ENCODE assay signal across 14 cellular contexts in the genomic region with DNA sequence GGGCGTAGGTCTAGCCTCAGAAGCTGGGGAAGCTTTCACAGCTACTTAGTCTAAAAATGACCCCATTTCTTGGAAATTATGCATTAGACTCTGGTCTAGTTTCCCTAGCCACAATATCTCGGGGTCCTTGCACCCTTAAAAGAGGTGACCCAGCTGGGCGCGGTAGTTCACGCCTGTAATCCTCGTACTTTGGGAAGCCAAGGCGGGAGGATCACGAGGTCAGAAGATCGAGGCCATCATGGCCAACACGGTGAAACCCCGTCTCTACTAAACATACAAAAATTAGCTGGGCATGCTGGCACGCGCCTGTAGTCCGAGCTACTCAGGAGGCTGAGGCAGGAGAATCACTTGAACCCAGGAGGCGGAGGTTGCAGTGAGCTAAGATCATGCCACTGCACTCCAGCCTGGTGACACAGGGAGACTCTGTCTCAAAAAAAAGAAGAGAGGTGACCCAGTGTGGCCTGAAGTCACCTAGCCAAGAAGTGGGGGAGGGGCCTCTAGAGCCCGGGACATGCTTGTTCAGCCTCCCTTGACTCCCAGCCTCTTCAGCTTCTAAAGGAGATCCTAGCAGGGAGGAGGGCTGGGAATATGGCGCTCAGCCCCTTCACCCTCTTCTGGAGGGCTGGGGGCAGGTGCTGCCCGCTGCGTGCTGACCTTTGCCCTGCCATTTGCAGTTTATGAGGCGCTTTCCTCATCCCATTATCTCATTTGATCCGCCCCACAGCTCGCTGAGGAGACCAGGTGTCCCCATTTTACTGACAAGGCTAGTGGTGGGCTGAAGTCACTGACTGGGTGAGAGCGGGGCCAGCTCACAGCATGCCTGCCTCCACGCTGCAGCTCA. TPM values are rescaled to one million over a fixed set of nuclear protein-coding genes. Genes with fewer than 3 reads are reported as not detected.
DNase-seq lines count a peak whose midpoint lies in the region; ATAC-seq and TF ChIP-seq lines count a peak whose summit lies in the region.
"Had no signal": no experiment of that assay in that cellular context is flagged by ENCODE, and none has a peak within 500 bp of the region (broad histone marks: within the 10 kb centered on the region; RNA-seq: fewer than 3 reads in every experiment).

No MANE protein-coding gene starts in this region.

- H3K4me2 ChIP-seq in HCT116 (ENCODE audit: low read length) = peak overlapping the region; percentile 83

- H3K4me1 ChIP-seq in HCT116 (ENCODE audit: control insufficient read depth in 1 of 2, insufficient read depth in 2 of 2, low read length in 2 of 2) (peaks cover 82 to 100% of the 10 kb centered on the region in 2 experiments), Panc1 (ENCODE audit: control insufficient read depth, insufficient read depth, low read length) (peaks cover 67% of the 10 kb centered on the region), lower lobe of right lung (peaks cover 8% of the 10 kb centered on the region)

- no peaks in the 10 kb centered on the region for H3K27me3 ChIP-seq in HCT116 (ENCODE audit: insufficient read depth, low read length)
- H3K27me3 ChIP-seq in Panc1 (ENCODE audit: control insufficient read depth, insufficient read depth, low read length) = no peaks in the 10 kb centered on the region
- H3K27me3 ChIP-seq in lower lobe of right lung (ENCODE audit: low read depth) = no peaks in the 10 kb centered on the region

- peak overlapping the region; percentile 99 for H3K27ac ChIP-seq in 22Rv1
- H3K27ac ChIP-seq in HCT116 (ENCODE audit: low read depth, low read length) = peak overlapping the region; percentile 94
- peak overlapping the region; percentile 84 for H3K27ac ChIP-seq in Panc1 (ENCODE audit: low read length)
- peak overlapping the region; percentile 73 for H3K27ac ChIP-seq in lower lobe of right lung
- H3K27ac ChIP-seq: thoracic aorta had no signal

- H2AFZ ChIP-seq in HCT116 (ENCODE audit: low read depth, low read length, poor library complexity, severe bottlenecking) = no peak overlapping the region

- RAD21 ChIA-PET in HCT116 (lab: Charles Lee; ENCODE audit: low non-redundant PET in 1 of 2, low total read pairs in 2 of 2, uncharacterized antibody in 2 of 2, unreplicated experiment in 2 of 2) = interaction anchor here (0.7 to 1.4 kb wide), 4 partner anchors 8 to 101 kb away, joined by 3 to 4 read pairs (median 4); no protein-coding TSS in a partner anchor

- TF ChIP-seq RAD21 in HCT116 (IDR thresholded peaks at IDR 0.05; ENCODE audit: low read depth) = no peak

- H3K36me3 ChIP-seq in HCT116 (ENCODE audit: control insufficient read depth in 1 of 2, insufficient read depth in 2 of 2, low read length in 2 of 2) = peaks cover 6 to 22% of the 10 kb centered on the region in 2 experiments; a peak in 3 of 4 replicates
- no peaks in the 10 kb centered on the region for H3K36me3 ChIP-seq in Panc1 (ENCODE audit: control insufficient read depth, insufficient read depth, low read length)
- peaks cover 27% of the 10 kb centered on the region for H3K36me3 ChIP-seq in lower lobe of right lung
- H3K36me3 ChIP-seq: thoracic aorta had no signal

- CTCF ChIA-PET in HCT116 (lab: Charles Lee) = interaction anchor here (0.9 to 2.3 kb wide), 3 partner anchors 56 to 95 kb away, joined by 3 to 9 read pairs (median 4); no protein-coding TSS in a partner anchor
- CTCF ChIA-PET in Panc1 (lab: Charles Lee) = interaction anchor here (1.0 kb wide), 1 partner anchor 10 kb away, joined by 3 read pairs; no protein-coding TSS in a partner anchor

- H4K20me1 ChIP-seq in HCT116 (ENCODE audit: insufficient read depth) = no peaks in the 10 kb centered on the region

- BruUV-seq in HCT116 (replicated peaks; lab: Mats Ljungman, UMichigan) (TSS peak; percentile 18), Panc1 (replicated peaks; lab: Mats Ljungman, UMichigan) (no TSS peak)

- intact Hi-C loops in HCT116 (cut with micrococcal nuclease) = loop anchor here (1.0 kb wide), 1 partner anchor 7 kb away; the partner anchor contains the start of gene ELF3
- intact Hi-C loops in Panc1 (cut with micrococcal nuclease; ENCODE audit: unreplicated experiment) = no loop called here
- intact Hi-C loops in lower lobe of right lung (cut with DNase I) = no loop called here

- H3K9me3 ChIP-seq in HCT116 (ENCODE audit: control insufficient read depth in 1 of 2, insufficient read depth in 1 of 2, low read depth in 1 of 2, low read length in 2 of 2) (no peaks in the 10 kb centered on the region), Panc1 (ENCODE audit: control insufficient read depth, insufficient read depth, low read depth, low read length) (no peaks in the 10 kb centered on the region), lower lobe of right lung (no peaks in the 10 kb centered on the region)
- H3K9me3 ChIP-seq: thoracic aorta had no signal

- TF ChIP-seq CTCF in 22Rv1 (IDR thresholded peaks at IDR 0.05) = no peak
- TF ChIP-seq CTCF in HCT116 (IDR thresholded peaks at IDR 0.05 in 2 of 3, conservative IDR thresholded peaks at IDR 0.05 in 1 of 3; ENCODE audit: borderline replicate concordance in 1 of 3, insufficient read depth in 1 of 3, low read depth in 2 of 3, low read length in 2 of 3) = no peak
- no peak for TF ChIP-seq CTCF in Panc1 (IDR thresholded peaks at IDR 0.05)
- no peak for TF ChIP-seq CTCF in lower lobe of right lung (IDR thresholded peaks at IDR 0.05)

- ATAC-seq in HCT116 (peak; percentile 19), Panc1 (peak; percentile 15), lower lobe of right lung (peak; percentile 17 to 63)

- peaks cover 25% of the 10 kb centered on the region for H3K79me2 ChIP-seq in HCT116 (ENCODE audit: insufficient read depth, low read length)

- H3K9me2 ChIP-seq in HCT116 (ENCODE audit: insufficient read depth) = no peaks in the 10 kb centered on the region

- POLR2A ChIA-PET in HCT116 (lab: Charles Lee) = interaction anchor here (0.9 to 9.1 kb wide), 18 partner anchors 6 to 117 kb away, joined by 3 to 174 read pairs (median 6); partner anchors contain the start of gene ELF3
- POLR2A ChIA-PET in Panc1 (lab: Charles Lee) = interaction anchor here (0.5 to 0.6 kb wide), 2 partner anchors 22 to 608 kb away, joined by 5 to 12 read pairs; no protein-coding TSS in a partner anchor

- TF ChIP-seq POLR2A in HCT116 (IDR thresholded peaks at IDR 0.05; ENCODE audit: borderline replicate concordance, extremely low read depth, insufficient read depth, insufficient read length) = no peak

- H3K9ac ChIP-seq in HCT116 (ENCODE audit: low read length) = peak overlapping the region; percentile 66

- H3K4me3 ChIP-seq in HCT116 (replicated peaks in 1 of 2; ENCODE audit: low read depth in 1 of 2, low read length in 2 of 2) (peak overlapping the region; percentile 23 to 48), Panc1 (ENCODE audit: low read depth in 2 of 2, low read length in 2 of 2) (peak overlapping the region in 1 of 2 experiments; percentile 46; a peak in 3 of 4 replicates), lower lobe of right lung (peak overlapping the region; percentile 27)
- H3K4me3 ChIP-seq: thoracic aorta had no signal

- in situ Hi-C loops in Panc1 (cut with HindIII; ENCODE audit: low pct_unique_long_range_greater_than_20kb, low sequenced_read_pairs) = no loop called here

- DNase-seq in HCT116 (ENCODE audit: low read depth, low spot score) (peak; percentile 73), Panc1 (ENCODE audit: low read depth, low spot score) (no peak), lower lobe of right lung (peak; percentile 74), iPS-NIHi7 (ENCODE audit: extremely low spot score) (no peak), NOMO-1 treated with dmso at 0.1 percent for 144 hours (lab: John Stamatoyannopoulos, UW; ENCODE audit: unreplicated experiment) (no peak), germinal center (ENCODE audit: low spot score) (no peak)
- no peak for DNase-seq in stimulated activated CD4-positive, alpha-beta T cell treated with anti-CD3 and anti-CD28 coated beads, Interleukin-1b, Interleukin-23, amount 100 ng/mL, for 48 hours
- DNase-seq: activated naive CD8-positive, alpha-beta T cell treated with anti-CD3 and anti-CD28 coated beads, Interleukin-2, amount 10 ng/mL, durations not matched to agents 7 days and 5 days; foreskin melanocyte; Karpas-422; left cardiac atrium; T-helper 9 cell had no signal

TF ChIP-seq in HCT116, 20 proteins besides CTCF, POLR2A, EP300 and RAD21:
- TF ChIP-seq POLR2AphosphoS5 (IDR thresholded peaks at IDR 0.05; ENCODE audit: low read depth, low read length) (peak; percentile 65), YY1 (IDR thresholded peaks at IDR 0.05; ENCODE audit: extremely low read depth, insufficient replicate concordance, low read depth, low read length) (peak; percentile 46), MAX (IDR thresholded peaks at IDR 0.05) (no peak)

RNA-seq across cellular contexts. Expression of gene ELF3, which starts 7.2 kb away (rescaled TPM):
- total RNA-seq in HCT116 (2021; ENCODE audit: unreplicated experiment) (200 TPM), Panc1 (2021; ENCODE audit: unreplicated experiment) (126 TPM), lower lobe of right lung (74.1 TPM)
- polyA plus RNA-seq in HCT116 (2012) = 284 and 412 TPM in 2 replicates
- polyA plus RNA-seq in Panc1 (2012; ENCODE audit: insufficient read length) = 85.4 TPM

RNA-seq across cellular contexts. Expression of gene RNPEP, which starts 35.2 kb away (rescaled TPM):
- total RNA-seq in HCT116 (2021; ENCODE audit: unreplicated experiment) = 85.9 TPM
- 57.2 and 67.7 TPM in 2 replicates for polyA plus RNA-seq in HCT116 (2012)
- 99.8 TPM for total RNA-seq in Panc1 (2021; ENCODE audit: unreplicated experiment)
- 87.7 TPM for polyA plus RNA-seq in Panc1 (2012; ENCODE audit: insufficient read length)
- total RNA-seq in lower lobe of right lung = 73.8 TPM

Comparison
In these comparisons a context has a peak if more than half of its experiments do, and no peak if none do; other contexts are left out.
1. DNase-seq: peak in HCT116 (single experiment) and lower lobe of right lung (single experiment); none in Panc1 (single experiment), iPS-NIHi7 (single experiment), NOMO-1 treated with dmso at 0.1 percent for 144 hours (single experiment), stimulated activated CD4-positive, alpha-beta T cell treated with anti-CD3 and anti-CD28 coated beads, Interleukin-1b, Interleukin-23, amount 100 ng/mL, for 48 hours (single experiment) and germinal center (single experiment).
2. Peak in every context shown above with its lines, with median percentiles within 50 percentile points of each other: H3K27ac ChIP-seq and ATAC-seq.